In genomic region chr14:51677276-51677675, GRCh38 we compare ENCODE assay signal across 1 cellular context.
TF ChIP-seq lines count a peak whose summit lies in the region.

No MANE protein-coding gene starts in this region.

TF ChIP-seq in SK-N-SH treated with all-trans-retinoic acid at 6 μM for 48 hours, 23 proteins besides CTCF, POLR2A, EP300 and RAD21 (continued from another document):
- no peak for TF ChIP-seq PATZ1 (CRISPR knock-in tag; IDR thresholded peaks at IDR 0.05; ENCODE audit: borderline replicate concordance)
- no peak for TF ChIP-seq PPARA (CRISPR knock-in tag; IDR thresholded peaks at IDR 0.05; ENCODE audit: borderline replicate concordance)
- TF ChIP-seq ESRRG (CRISPR knock-in tag; IDR thresholded peaks at IDR 0.05), result no peak
- no peak for TF ChIP-seq ZNF70 (CRISPR knock-in tag; IDR thresholded peaks at IDR 0.05)
- no peak for TF ChIP-seq BACH2 (CRISPR knock-in tag; IDR thresholded peaks at IDR 0.05; ENCODE audit: borderline replicate concordance)
- no peak for TF ChIP-seq ZNF8 (CRISPR knock-in tag; IDR thresholded peaks at IDR 0.05)
- TF ChIP-seq OSR1 (CRISPR knock-in tag; IDR thresholded peaks at IDR 0.05), result no peak
- no peak for TF ChIP-seq ARNTL (CRISPR knock-in tag; IDR thresholded peaks at IDR 0.05; ENCODE audit: borderline replicate concordance, low read depth)
- TF ChIP-seq ISL1 (CRISPR knock-in tag; IDR thresholded peaks at IDR 0.05), result peak; percentile 45; the same call in 1 of the 2 replicates
